6 cellular contexts compared by ENCODE assay signal in the genomic region with DNA sequence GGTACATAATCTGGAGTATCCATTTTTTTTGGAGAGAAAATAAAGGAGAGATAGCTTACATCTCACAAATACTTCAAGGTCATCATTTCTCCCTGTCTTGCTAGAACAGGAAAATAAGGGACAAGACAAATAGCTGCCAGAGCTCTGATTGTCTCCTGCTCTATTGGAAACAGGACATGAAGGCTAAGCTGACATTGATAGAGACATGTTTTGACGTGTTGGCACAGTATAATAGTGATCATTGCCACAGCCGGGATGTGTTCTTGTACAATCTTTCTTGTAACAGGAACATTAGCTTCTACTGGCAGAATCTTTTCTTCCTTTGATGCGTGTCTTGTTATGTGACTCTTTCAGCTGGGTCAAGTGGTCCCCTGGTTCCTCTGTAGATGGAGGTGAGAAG.
"Had no signal": no experiment of that assay in that cellular context is flagged by ENCODE, and none has a peak within 500 bp of the region (broad histone marks: within the 10 kb centered on the region; RNA-seq: fewer than 3 reads in every experiment).

No MANE protein-coding gene starts in this region.

- H3K27ac ChIP-seq: HL-60 had no signal

- H3K27ac Mint-ChIP-seq: GM23338, H9, HFFc6, IgD-negative memory B cell had no signal

- H3K36me3 Mint-ChIP-seq: IgD-negative memory B cell had no signal

- H3K27me3 Mint-ChIP-seq: IgD-negative memory B cell had no signal

- H3K4me3 ChIP-seq: GM23338 had no signal

- H3K4me3 Mint-ChIP-seq: GM23338, H9, HFFc6, IgD-negative memory B cell had no signal

- DNase-seq: H9, HFFc6, KBM-7 had no signal

- H3K4me1 Mint-ChIP-seq: GM23338, H9, IgD-negative memory B cell had no signal
